8 cellular contexts compared by ENCODE assay signal in the genomic region with DNA sequence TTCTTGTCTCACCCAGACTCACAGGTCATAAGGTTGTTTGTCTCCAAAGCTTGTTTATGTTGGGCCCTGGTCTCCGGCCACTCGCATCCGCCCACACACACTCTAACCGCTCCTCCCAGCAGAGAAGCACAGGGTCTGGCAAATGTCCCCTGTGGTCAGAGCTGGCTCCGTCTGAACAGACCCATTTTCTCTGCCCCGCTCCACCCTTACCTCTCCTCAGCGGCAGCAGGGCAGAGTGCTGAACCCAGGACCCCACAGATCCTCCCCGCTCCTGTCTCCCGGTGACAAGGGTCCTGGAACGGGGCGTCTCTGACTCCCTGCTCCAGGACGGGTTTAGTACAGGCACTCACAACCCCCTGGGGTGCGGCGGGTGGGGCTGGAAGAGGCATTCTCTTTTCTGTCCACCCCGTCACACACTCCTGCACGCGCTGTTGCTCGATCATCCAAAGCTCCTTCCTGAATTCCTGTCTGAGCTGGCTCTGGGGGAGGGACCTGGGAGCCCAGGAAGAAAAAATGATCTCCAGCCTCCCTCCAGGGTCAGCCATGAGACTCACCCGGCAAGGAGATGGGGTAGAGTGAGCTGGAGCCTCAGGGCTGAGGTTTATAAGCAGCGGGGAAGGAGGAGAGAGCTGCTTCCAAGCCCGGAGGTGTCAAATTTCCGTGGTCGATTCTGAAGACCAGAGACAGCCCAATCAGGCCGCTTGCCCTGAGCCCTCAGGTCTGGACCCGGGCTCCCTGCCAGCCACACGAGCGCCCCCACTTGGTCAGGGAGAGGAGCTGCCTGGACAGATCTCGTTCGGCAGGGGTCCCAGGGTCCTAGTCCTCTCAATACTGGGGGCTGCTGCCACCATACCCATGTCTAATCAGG. TPM values are rescaled to one million over a fixed set of nuclear protein-coding genes. Genes with fewer than 3 reads are reported as not detected.
DNase-seq lines count a peak whose midpoint lies in the region; ATAC-seq and TF ChIP-seq lines count a peak whose summit lies in the region.

S100A13 (minus strand) TSS at position 577 of the 868 bp plus-strand sequence. CDS start 1,033 bp downstream, outside the sequence.

- intact Hi-C loops in activated T-helper 2 cell treated with anti-CD3 and anti-CD28 coated beads, Interferon-gamma antibody, Interleukin-2, Interleukin-4, amounts not matched to agents 10 μg/mL and 5 μg/mL and 100 μg/mL, durations not matched to agents 14 hours and 24 hours and 36 hours (cut with micrococcal nuclease) = no loop called here

- peaks cover 8% of the 10 kb centered on the region; the same call in 1 of the 2 replicates for H3K36me3 ChIP-seq in HUES48 (ENCODE audit: control insufficient read depth, insufficient read depth, low read length)

- no peaks in the 10 kb centered on the region for H3K27me3 Mint-ChIP-seq in stimulated activated memory B cell treated with anti-CD40 and anti-IgM and Interleukin-4, amounts not matched to agents 10 μg/mL and 1 μg/mL and 100 μg/mL, for 72 hours
- no peaks in the 10 kb centered on the region for H3K27me3 Mint-ChIP-seq in activated T-helper 2 cell treated with anti-CD3 and anti-CD28 coated beads, Interferon-gamma antibody, Interleukin-2, Interleukin-4, amounts not matched to agents 10 μg/mL and 5 μg/mL and 100 μg/mL, durations not matched to agents 14 hours and 24 hours and 36 hours (ENCODE audit: low read depth)

- peak within 1 kb of the TSS; percentile 62 for H3K4me3 Mint-ChIP-seq in stimulated activated memory B cell treated with anti-CD40 and anti-IgM and Interleukin-4, amounts not matched to agents 10 μg/mL and 1 μg/mL and 100 μg/mL, for 72 hours
- no peak within 1 kb of the TSS for H3K4me3 Mint-ChIP-seq in activated T-helper 2 cell treated with anti-CD3 and anti-CD28 coated beads, Interferon-gamma antibody, Interleukin-2, Interleukin-4, amounts not matched to agents 10 μg/mL and 5 μg/mL and 100 μg/mL, durations not matched to agents 14 hours and 24 hours and 36 hours (ENCODE audit: low read depth)

- H3K27ac Mint-ChIP-seq in stimulated activated memory B cell treated with anti-CD40 and anti-IgM and Interleukin-4, amounts not matched to agents 10 μg/mL and 1 μg/mL and 100 μg/mL, for 72 hours = peak within 1 kb of the TSS; percentile 87
- H3K27ac Mint-ChIP-seq in activated T-helper 2 cell treated with anti-CD3 and anti-CD28 coated beads, Interferon-gamma antibody, Interleukin-2, Interleukin-4, amounts not matched to agents 10 μg/mL and 5 μg/mL and 100 μg/mL, durations not matched to agents 14 hours and 24 hours and 36 hours = no peak within 1 kb of the TSS

- H3K27ac ChIP-seq in HUES48 (ENCODE audit: low read depth, low read length) = peak within 1 kb of the TSS; percentile 84

- H3K4me1 Mint-ChIP-seq in stimulated activated memory B cell treated with anti-CD40 and anti-IgM and Interleukin-4, amounts not matched to agents 10 μg/mL and 1 μg/mL and 100 μg/mL, for 72 hours = peaks cover 43% of the 10 kb centered on the region
- peaks cover 9% of the 10 kb centered on the region for H3K4me1 Mint-ChIP-seq in activated T-helper 2 cell treated with anti-CD3 and anti-CD28 coated beads, Interferon-gamma antibody, Interleukin-2, Interleukin-4, amounts not matched to agents 10 μg/mL and 5 μg/mL and 100 μg/mL, durations not matched to agents 14 hours and 24 hours and 36 hours (ENCODE audit: low read depth)

- H3K4me1 ChIP-seq in HUES48 (ENCODE audit: control insufficient read depth, insufficient read depth, low read length) = peaks cover 23% of the 10 kb centered on the region

- no peaks in the 10 kb centered on the region for H3K27me3 ChIP-seq in HUES48 (ENCODE audit: control insufficient read depth, insufficient read depth, low read length)

- peak within 1 kb of the TSS; percentile 73 for H3K4me3 ChIP-seq in HUES48 (ENCODE audit: low read depth, low read length)

- peak; percentile 70 for DNase-seq in COR-L47 (lab: John Stamatoyannopoulos, UW)
- DNase-seq in dedifferentiated amniotic fluid mesenchymal stem cell (ENCODE audit: extremely low spot score) = peak; percentile 89
- DNase-seq in kidney tubule cell (ENCODE audit: low spot score) = peak; percentile 98
- no peak for DNase-seq in activated T-helper 2 cell treated with anti-CD3 and anti-CD28 coated beads, Interferon-gamma antibody, Interleukin-2, Interleukin-4, amounts not matched to agents 10 μg/mL and 5 μg/mL and 100 μg/mL, durations not matched to agents 14 hours and 24 hours and 36 hours (ENCODE audit: low spot score)

- H3K9me3 ChIP-seq in HUES48 (ENCODE audit: control insufficient read depth, insufficient read depth, low read length) = no peaks in the 10 kb centered on the region

- peak within 1 kb of the TSS; percentile 58 for H3K9ac ChIP-seq in HUES48 (ENCODE audit: low read depth, low read length)

- peaks cover 7% of the 10 kb centered on the region for H3K36me3 Mint-ChIP-seq in stimulated activated memory B cell treated with anti-CD40 and anti-IgM and Interleukin-4, amounts not matched to agents 10 μg/mL and 1 μg/mL and 100 μg/mL, for 72 hours
- H3K36me3 Mint-ChIP-seq in activated T-helper 2 cell treated with anti-CD3 and anti-CD28 coated beads, Interferon-gamma antibody, Interleukin-2, Interleukin-4, amounts not matched to agents 10 μg/mL and 5 μg/mL and 100 μg/mL, durations not matched to agents 14 hours and 24 hours and 36 hours (ENCODE audit: low read depth) = no peaks in the 10 kb centered on the region

- ATAC-seq in stimulated activated memory B cell treated with anti-CD40 and anti-IgM and Interleukin-4, amounts not matched to agents 10 μg/mL and 1 μg/mL and 100 μg/mL, for 72 hours = peak; percentile 56
- ATAC-seq in HG02763 (IDR thresholded peaks at IDR 0.05; ENCODE audit: unreplicated experiment) = no peak

- no peaks in the 10 kb centered on the region for H3K9me3 Mint-ChIP-seq in stimulated activated memory B cell treated with anti-CD40 and anti-IgM and Interleukin-4, amounts not matched to agents 10 μg/mL and 1 μg/mL and 100 μg/mL, for 72 hours
- no peaks in the 10 kb centered on the region for H3K9me3 Mint-ChIP-seq in activated T-helper 2 cell treated with anti-CD3 and anti-CD28 coated beads, Interferon-gamma antibody, Interleukin-2, Interleukin-4, amounts not matched to agents 10 μg/mL and 5 μg/mL and 100 μg/mL, durations not matched to agents 14 hours and 24 hours and 36 hours

TF ChIP-seq in PFSK-1, 5 proteins besides CTCF, POLR2A, EP300 and RAD21:
- TF ChIP-seq SIN3A (IDR thresholded peaks at IDR 0.05; ENCODE audit: borderline replicate concordance, insufficient read depth, low read length) = peak; percentile 52; the same call in 1 of the 2 replicates
- TF ChIP-seq TAF1 (IDR thresholded peaks at IDR 0.05; ENCODE audit: borderline replicate concordance, insufficient read depth, low read length) = peak; percentile 88
- TF ChIP-seq, protein P1, sequence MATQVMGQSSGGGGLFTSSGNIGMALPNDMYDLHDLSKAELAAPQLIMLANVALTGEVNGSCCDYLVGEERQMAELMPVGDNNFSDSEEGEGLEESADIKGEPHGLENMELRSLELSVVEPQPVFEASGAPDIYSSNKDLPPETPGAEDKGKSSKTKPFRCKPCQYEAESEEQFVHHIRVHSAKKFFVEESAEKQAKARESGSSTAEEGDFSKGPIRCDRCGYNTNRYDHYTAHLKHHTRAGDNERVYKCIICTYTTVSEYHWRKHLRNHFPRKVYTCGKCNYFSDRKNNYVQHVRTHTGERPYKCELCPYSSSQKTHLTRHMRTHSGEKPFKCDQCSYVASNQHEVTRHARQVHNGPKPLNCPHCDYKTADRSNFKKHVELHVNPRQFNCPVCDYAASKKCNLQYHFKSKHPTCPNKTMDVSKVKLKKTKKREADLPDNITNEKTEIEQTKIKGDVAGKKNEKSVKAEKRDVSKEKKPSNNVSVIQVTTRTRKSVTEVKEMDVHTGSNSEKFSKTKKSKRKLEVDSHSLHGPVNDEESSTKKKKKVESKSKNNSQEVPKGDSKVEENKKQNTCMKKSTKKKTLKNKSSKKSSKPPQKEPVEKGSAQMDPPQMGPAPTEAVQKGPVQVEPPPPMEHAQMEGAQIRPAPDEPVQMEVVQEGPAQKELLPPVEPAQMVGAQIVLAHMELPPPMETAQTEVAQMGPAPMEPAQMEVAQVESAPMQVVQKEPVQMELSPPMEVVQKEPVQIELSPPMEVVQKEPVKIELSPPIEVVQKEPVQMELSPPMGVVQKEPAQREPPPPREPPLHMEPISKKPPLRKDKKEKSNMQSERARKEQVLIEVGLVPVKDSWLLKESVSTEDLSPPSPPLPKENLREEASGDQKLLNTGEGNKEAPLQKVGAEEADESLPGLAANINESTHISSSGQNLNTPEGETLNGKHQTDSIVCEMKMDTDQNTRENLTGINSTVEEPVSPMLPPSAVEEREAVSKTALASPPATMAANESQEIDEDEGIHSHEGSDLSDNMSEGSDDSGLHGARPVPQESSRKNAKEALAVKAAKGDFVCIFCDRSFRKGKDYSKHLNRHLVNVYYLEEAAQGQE (IDR thresholded peaks at IDR 0.05; ENCODE audit: insufficient read depth in 1 of 2, low read depth in 2 of 2, low read length in 2 of 2) = 0 out of 4 replicates have a peak, but pooled peaks of 1 of the 2 experiments have one; percentile 56
- TF ChIP-seq POLR2AphosphoS5 (IDR thresholded peaks at IDR 0.05; ENCODE audit: low read depth, low read length) = peak; percentile 98
- TF ChIP-seq FOXP2 (optimal IDR thresholded peaks at IDR 0.05; ENCODE audit: borderline replicate concordance, extremely low read depth, extremely low read length, insufficient read depth) = no peak

RNA-seq across cellular contexts. Expression of gene S100A13, which starts in this region (rescaled TPM):
- 162 TPM for polyA plus RNA-seq in PFSK-1 (2012; ENCODE audit: insufficient read length, low read depth)
- total RNA-seq in activated T-helper 2 cell treated with anti-CD3 and anti-CD28 coated beads, Interferon-gamma antibody, Interleukin-2, Interleukin-4, amounts not matched to agents 10 μg/mL and 5 μg/mL and 100 μg/mL, durations not matched to agents 14 hours and 24 hours and 36 hours = 3.9 and 4.0 TPM in 2 replicates
